In genomic region chr9:116605904-116606341, GRCh38 we compare ENCODE assay signal across 21 cellular contexts.
DNase-seq lines count a peak whose midpoint lies in the region; ATAC-seq and TF ChIP-seq lines count a peak whose summit lies in the region.
"Had no signal": no experiment of that assay in that cellular context is flagged by ENCODE, and none has a peak within 500 bp of the region (broad histone marks: within the 10 kb centered on the region; RNA-seq: fewer than 3 reads in every experiment).

No MANE protein-coding gene starts in this region.

- TF ChIP-seq CTCF in GM23338 (conservative IDR thresholded peaks at IDR 0.05; ENCODE audit: low read depth in 2 of 2) = peak; percentile 17 to 49; a peak in 2 of 4 replicates
- TF ChIP-seq CTCF in mucosa of descending colon (IDR thresholded peaks at IDR 0.05) = no peak

- no peaks in the 10 kb centered on the region for H4K20me1 ChIP-seq in GM23338 (replicated peaks; ENCODE audit: insufficient read depth)

- peaks cover 5% of the 10 kb centered on the region for H3K4me1 Mint-ChIP-seq in GM23338

- H3K27me3 Mint-ChIP-seq in GM23338 (ENCODE audit: insufficient read depth, low read depth, poor library complexity) = no peaks in the 10 kb centered on the region

- H3K27ac ChIP-seq in GM23338 (ENCODE audit: low read depth) (no peak overlapping the region), right cardiac atrium (ENCODE audit: low read length) (peak overlapping the region; percentile 67), subcutaneous abdominal adipose tissue (ENCODE audit: low read depth, low read length) (peak overlapping the region; percentile 6), SJCRH30 (no peak overlapping the region)
- H3K27ac ChIP-seq: KMS-11, tibial artery had no signal

- peak overlapping the region; percentile 60; the same call in 1 of the 2 replicates for H3K27ac Mint-ChIP-seq in GM23338
- H3K27ac Mint-ChIP-seq: CD8-positive, alpha-beta T cell had no signal

- H3K9me3 Mint-ChIP-seq in GM23338 = no peaks in the 10 kb centered on the region
- H3K9me3 Mint-ChIP-seq: CD8-positive, alpha-beta T cell had no signal

- H3K79me2 ChIP-seq in GM23338 (replicated peaks; ENCODE audit: insufficient read depth) = no peaks in the 10 kb centered on the region

- no peak overlapping the region for H3K4me2 ChIP-seq in GM23338
- H3K4me2 ChIP-seq: KMS-11 had no signal

- intact Hi-C loops in right cardiac atrium (cut with DNase I) = no loop called here
- intact Hi-C loops in mucosa of descending colon (cut with DNase I, micrococcal nuclease) = no loop called here

- 58% methylated on average over 10 of the region's 10 CpGs for WGBS in right cardiac atrium

- no peaks in the 10 kb centered on the region for H3K27me3 ChIP-seq in GM23338 (ENCODE audit: insufficient read depth)
- no peaks in the 10 kb centered on the region for H3K27me3 ChIP-seq in right cardiac atrium (ENCODE audit: control insufficient read depth, insufficient read depth)
- H3K27me3 ChIP-seq in subcutaneous abdominal adipose tissue (ENCODE audit: control insufficient read depth in 5 of 5, insufficient read depth in 4 of 5, low read length in 5 of 5) = no peaks in the 10 kb centered on the region
- no peaks in the 10 kb centered on the region for H3K27me3 ChIP-seq in SJCRH30
- H3K27me3 ChIP-seq: gastrocnemius medialis, tibial artery had no signal

- DNase-seq in GM23338 (ENCODE audit: low spot score) (peak; percentile 34), fibroblast of gingiva (ENCODE audit: low read depth) (peak; percentile 35), right cardiac atrium (peak; percentile 77 to 90 (median 79)), SJCRH30 (no peak), hippocampal formation (lab: John Stamatoyannopoulos, UW) (no peak), 8988T (no peak), mucosa of descending colon (no peak)
- DNase-seq: activated CD4-positive, alpha-beta T cell treated with anti-CD3 and anti-CD28 coated beads, Interleukin-2, amount 50 U/mL, for 4 hours; activated CD8-positive, alpha-beta memory T cell treated with anti-CD3 and anti-CD28 coated beads, Interleukin-2, amount 50 U/mL, for 48 hours; CD8-positive, alpha-beta T cell; dermis blood vessel endothelial cell; gastrocnemius medialis; MV-4-11; NCI-H187 treated with DMSO at 0.1 percent for 48 hours; NCI-H226; PC-3; T-helper 2 cell had no signal

- H3K4me3 Mint-ChIP-seq in GM23338 = no peak overlapping the region
- H3K4me3 Mint-ChIP-seq: CD8-positive, alpha-beta T cell had no signal

- H3K4me1 ChIP-seq in GM23338 (ENCODE audit: insufficient read depth) = peaks cover 10% of the 10 kb centered on the region; the same call in 1 of the 2 replicates
- H3K4me1 ChIP-seq in right cardiac atrium (ENCODE audit: control insufficient read depth, insufficient read depth, low read length) = peaks cover 2% of the 10 kb centered on the region
- peaks cover 0 to 7% (median 0%) of the 10 kb centered on the region in 5 donors for H3K4me1 ChIP-seq in subcutaneous abdominal adipose tissue (ENCODE audit: control insufficient read depth in 5 of 5, insufficient read depth in 5 of 5, low read length in 5 of 5)
- no peaks in the 10 kb centered on the region for H3K4me1 ChIP-seq in SJCRH30
- no peaks in the 10 kb centered on the region for H3K4me1 ChIP-seq in mucosa of descending colon (ENCODE audit: low read depth)
- H3K4me1 ChIP-seq: gastrocnemius medialis, tibial artery had no signal

- H3K4me3 ChIP-seq in GM23338 (no peak overlapping the region), right cardiac atrium (ENCODE audit: low read length) (no peak overlapping the region), subcutaneous abdominal adipose tissue (ENCODE audit: low read depth in 1 of 5, low read length in 5 of 5) (peak overlapping the region in 1 of 5 donors; percentile 8), SJCRH30 (no peak overlapping the region), mucosa of descending colon (no peak overlapping the region)
- H3K4me3 ChIP-seq: gastrocnemius medialis, GM12878, tibial artery had no signal

- no peaks in the 10 kb centered on the region for H3K36me3 Mint-ChIP-seq in GM23338 (ENCODE audit: low read depth)

- H3K36me3 ChIP-seq in GM23338 (ENCODE audit: insufficient read depth) (no peaks in the 10 kb centered on the region), subcutaneous abdominal adipose tissue (ENCODE audit: control insufficient read depth in 5 of 5, insufficient read depth in 5 of 5, low read length in 5 of 5) (no peaks in the 10 kb centered on the region), SJCRH30 (peaks cover 4% of the 10 kb centered on the region; the same call in 1 of the 2 replicates), mucosa of descending colon (ENCODE audit: low read depth) (no peaks in the 10 kb centered on the region)
- H3K36me3 ChIP-seq: gastrocnemius medialis, tibial artery had no signal

- H3K9me3 ChIP-seq in right cardiac atrium (ENCODE audit: control insufficient read depth, low read length) (no peaks in the 10 kb centered on the region), subcutaneous abdominal adipose tissue (ENCODE audit: control insufficient read depth in 5 of 5, low read length in 5 of 5) (no peaks in the 10 kb centered on the region), SJCRH30 (replicated peaks) (peaks cover 3% of the 10 kb centered on the region; the same call in 1 of the 2 replicates), mucosa of descending colon (no peaks in the 10 kb centered on the region)
- H3K9me3 ChIP-seq: gastrocnemius medialis, tibial artery had no signal

- no peaks in the 10 kb centered on the region for H3K9me2 ChIP-seq in GM23338 (ENCODE audit: insufficient read depth)

- no peaks in the 10 kb centered on the region for H3F3A ChIP-seq in GM23338 (replicated peaks; ENCODE audit: low read depth)

- no peak overlapping the region for H3K9ac ChIP-seq in subcutaneous abdominal adipose tissue (ENCODE audit: low read length in 5 of 5)
- H3K9ac ChIP-seq: KMS-11 had no signal

- peak; percentile 79 for ATAC-seq in GM23338
- ATAC-seq in right cardiac atrium = peak; percentile 92 to 93
- no peak for ATAC-seq in mucosa of descending colon
- ATAC-seq: CD8-positive, alpha-beta T cell; gastrocnemius medialis; GM12878; PC-3 had no signal

- H2AFZ ChIP-seq in GM23338 = no peak overlapping the region

TF ChIP-seq in GM23338, 12 proteins besides CTCF, POLR2A, EP300 and RAD21 (continues in another document):
- TF ChIP-seq CREB1 (CRISPR knock-in tag; IDR thresholded peaks at IDR 0.05; ENCODE audit: low read depth) (no peak), ZNF114 (CRISPR knock-in tag; IDR thresholded peaks at IDR 0.05) (no peak), REST (IDR thresholded peaks at IDR 0.05; ENCODE audit: unreplicated experiment) (no peak), EZH2 (IDR thresholded peaks at IDR 0.05; ENCODE audit: low read depth, unreplicated experiment) (no peak), ETS1 (IDR thresholded peaks at IDR 0.05) (no peak), JUNB (IDR thresholded peaks at IDR 0.05; ENCODE audit: unreplicated experiment) (no peak), POLR2AphosphoS5 (IDR thresholded peaks at IDR 0.05; ENCODE audit: low read depth) (no peak)

Comparison
In these comparisons a context has a peak if more than half of its experiments do, and no peak if none do; other contexts are left out.
1. DNase-seq: peak in GM23338 (single experiment), fibroblast of gingiva (single experiment) and right cardiac atrium (3 of 3); none in SJCRH30 (0 of 2), hippocampal formation (0 of 2), 8988T (single experiment) and mucosa of descending colon (0 of 3).
2. H3K27ac ChIP-seq: peak in right cardiac atrium (single experiment) and subcutaneous abdominal adipose tissue (single experiment); none in GM23338 (single experiment) and SJCRH30 (single experiment).